Comparison of ENCODE assay signal across 19 cellular contexts in genomic region chr1:228005511-228006033, GRCh38. TPM values are rescaled to one million over a fixed set of nuclear protein-coding genes. Genes with fewer than 3 reads are reported as not detected.
DNase-seq lines count a peak whose midpoint lies in the region; ATAC-seq and TF ChIP-seq lines count a peak whose summit lies in the region.
"Had no signal": no experiment of that assay in that cellular context is flagged by ENCODE, and none has a peak within 500 bp of the region (broad histone marks: within the 10 kb centered on the region; RNA-seq: fewer than 3 reads in every experiment).

No MANE protein-coding gene starts in this region.

- TF ChIP-seq POLR2A in NB4 (IDR thresholded peaks at IDR 0.05; ENCODE audit: extremely low read depth, insufficient read length), result no peak
- no peak for TF ChIP-seq POLR2A in GM18505 (IDR thresholded peaks at IDR 0.05; ENCODE audit: borderline replicate concordance, extremely low read depth, insufficient read depth, insufficient read length)

- no peak overlapping the region for H3K4me3 ChIP-seq in NB4 (ENCODE audit: low read depth, low read length)
- H3K4me3 ChIP-seq in iPS-15b (ENCODE audit: low read depth, low read length), result peak overlapping the region; percentile 32
- H3K4me3 ChIP-seq: HAP-1, heart right ventricle had no signal

- no peaks in the 10 kb centered on the region for H3K4me1 ChIP-seq in iPS-15b (ENCODE audit: control insufficient read depth, insufficient read depth, low read length)
- H3K4me1 ChIP-seq: HAP-1 had no signal

- ATAC-seq in activated CD8-positive, alpha-beta T cell treated with anti-CD3 and anti-CD28 coated beads, Interleukin-2, amount 10 ng/mL, durations not matched to agents 7 days and 5 days, result no peak
- ATAC-seq in activated CD8-positive, alpha-beta T cell treated with anti-CD3 and anti-CD28 coated beads for 36 hours, result no peak
- ATAC-seq in GM21528 (IDR thresholded peaks at IDR 0.05; ENCODE audit: low FRiP score, unreplicated experiment) (no peak), GM18505 (IDR thresholded peaks at IDR 0.05; ENCODE audit: unreplicated experiment) (no peak)
- ATAC-seq: activated CD4-positive, alpha-beta T cell treated with anti-CD3 and anti-CD28 coated beads for 36 hours; left ventricle myocardium superior; naive thymus-derived CD4-positive, alpha-beta T cell had no signal

- no peak overlapping the region for H3K9ac ChIP-seq in iPS-15b (ENCODE audit: low read depth, low read length)

- H3K4me3 Mint-ChIP-seq in activated CD8-positive, alpha-beta T cell treated with anti-CD3 and anti-CD28 coated beads, Interleukin-2, amount 10 ng/mL, durations not matched to agents 7 days and 5 days, result no peak overlapping the region
- H3K4me3 Mint-ChIP-seq in activated CD8-positive, alpha-beta T cell treated with anti-CD3 and anti-CD28 coated beads for 36 hours, result no peak overlapping the region
- H3K4me3 Mint-ChIP-seq: activated CD4-positive, alpha-beta T cell treated with anti-CD3 and anti-CD28 coated beads for 36 hours had no signal

- H3K36me3 Mint-ChIP-seq in activated CD8-positive, alpha-beta T cell treated with anti-CD3 and anti-CD28 coated beads, Interleukin-2, amount 10 ng/mL, durations not matched to agents 7 days and 5 days (ENCODE audit: low read depth), result no peaks in the 10 kb centered on the region
- H3K36me3 Mint-ChIP-seq in activated CD8-positive, alpha-beta T cell treated with anti-CD3 and anti-CD28 coated beads for 36 hours (ENCODE audit: low read depth), result no peaks in the 10 kb centered on the region
- H3K36me3 Mint-ChIP-seq: naive thymus-derived CD4-positive, alpha-beta T cell had no signal

- H3K27me3 Mint-ChIP-seq in activated CD8-positive, alpha-beta T cell treated with anti-CD3 and anti-CD28 coated beads, Interleukin-2, amount 10 ng/mL, durations not matched to agents 7 days and 5 days (ENCODE audit: low read depth), result peaks cover 55% of the 10 kb centered on the region
- H3K27me3 Mint-ChIP-seq in activated CD8-positive, alpha-beta T cell treated with anti-CD3 and anti-CD28 coated beads for 36 hours, result peaks cover 55% of the 10 kb centered on the region

- no peaks in the 10 kb centered on the region for H3K9me3 Mint-ChIP-seq in activated CD8-positive, alpha-beta T cell treated with anti-CD3 and anti-CD28 coated beads, Interleukin-2, amount 10 ng/mL, durations not matched to agents 7 days and 5 days (ENCODE audit: insufficient read depth)
- no peaks in the 10 kb centered on the region for H3K9me3 Mint-ChIP-seq in activated CD8-positive, alpha-beta T cell treated with anti-CD3 and anti-CD28 coated beads for 36 hours
- H3K9me3 Mint-ChIP-seq: activated T-helper 2 cell treated with anti-CD3 and anti-CD28 coated beads, Interferon-gamma antibody, Interleukin-2, Interleukin-4, amounts not matched to agents 10 μg/mL and 5 μg/mL and 100 μg/mL, durations not matched to agents 14 hours and 24 hours and 36 hours had no signal

- CTCF ChIA-PET in activated CD8-positive, alpha-beta T cell treated with anti-CD3 and anti-CD28 coated beads, Interleukin-2, amount 10 ng/mL, durations not matched to agents 7 days and 5 days (lab: Charles Lee), result no interaction called here
- CTCF ChIA-PET in activated CD8-positive, alpha-beta T cell treated with anti-CD3 and anti-CD28 coated beads for 36 hours (lab: Charles Lee), result interaction anchor here (1.2 to 2.0 kb wide), 4 partner anchors 12 to 244 kb away, joined by 3 to 5 read pairs (median 4); no protein-coding TSS in a partner anchor

- POLR2A ChIA-PET in activated CD8-positive, alpha-beta T cell treated with anti-CD3 and anti-CD28 coated beads, Interleukin-2, amount 10 ng/mL, durations not matched to agents 7 days and 5 days (lab: Charles Lee), result interaction anchor here (0.6 kb wide), 1 partner anchor 50 kb away, joined by 3 read pairs; no protein-coding TSS in a partner anchor
- POLR2A ChIA-PET in activated CD8-positive, alpha-beta T cell treated with anti-CD3 and anti-CD28 coated beads for 36 hours (lab: Charles Lee), result interaction anchor here (1.1 kb wide), 2 partner anchors 79 to 92 kb away, joined by 3 read pairs; no protein-coding TSS in a partner anchor

- peaks cover 73% of the 10 kb centered on the region for H3K27me3 ChIP-seq in iPS-15b (ENCODE audit: control insufficient read depth, insufficient read depth, low read length)

- no peak for TF ChIP-seq CTCF in activated CD8-positive, alpha-beta T cell treated with anti-CD3 and anti-CD28 coated beads for 36 hours (IDR thresholded peaks at IDR 0.05)
- no peak for TF ChIP-seq CTCF in NB4 (IDR thresholded peaks at IDR 0.05; ENCODE audit: low read depth, low read length)

- intact Hi-C loops in activated CD8-positive, alpha-beta T cell treated with anti-CD3 and anti-CD28 coated beads for 36 hours (cut with micrococcal nuclease), result no loop called here

- peak; percentile 17 for DNase-seq in activated CD8-positive, alpha-beta T cell treated with anti-CD3 and anti-CD28 coated beads, Interleukin-2, amount 10 ng/mL, durations not matched to agents 7 days and 5 days
- DNase-seq in activated CD8-positive, alpha-beta T cell treated with anti-CD3 and anti-CD28 coated beads for 36 hours, result no peak
- peak; percentile 24 for DNase-seq in NB4 (ENCODE audit: low read depth)
- peak; percentile 17 for DNase-seq in stimulated activated CD8-positive, alpha-beta memory T cell treated with anti-CD3 and anti-CD28 coated beads, Interleukin-4, amount 100 ng/mL, for 48 hours
- DNase-seq in stimulated activated CD4-positive, alpha-beta T cell treated with anti-CD3 and anti-CD28 coated beads, Interleukin-4, amount 100 ng/mL, for 1 hour, result no peak
- DNase-seq: activated CD4-positive, alpha-beta T cell treated with anti-CD3 and anti-CD28 coated beads for 36 hours; anterior cingulate cortex; COR-L47; left ventricle myocardium superior; NCI-H2081 treated with DMSO at 0.1 percent for 48 hours; stimulated activated naive CD4-positive, alpha-beta T cell had no signal

- H3K27ac Mint-ChIP-seq in activated CD8-positive, alpha-beta T cell treated with anti-CD3 and anti-CD28 coated beads, Interleukin-2, amount 10 ng/mL, durations not matched to agents 7 days and 5 days, result no peak overlapping the region
- no peak overlapping the region for H3K27ac Mint-ChIP-seq in activated CD8-positive, alpha-beta T cell treated with anti-CD3 and anti-CD28 coated beads for 36 hours
- H3K27ac Mint-ChIP-seq: activated CD4-positive, alpha-beta T cell treated with anti-CD3 and anti-CD28 coated beads for 36 hours; activated T-helper 2 cell treated with anti-CD3 and anti-CD28 coated beads, Interferon-gamma antibody, Interleukin-2, Interleukin-4, amounts not matched to agents 10 μg/mL and 5 μg/mL and 100 μg/mL, durations not matched to agents 14 hours and 24 hours and 36 hours; naive thymus-derived CD4-positive, alpha-beta T cell had no signal

- H3K36me3 ChIP-seq in iPS-15b (ENCODE audit: control insufficient read depth, insufficient read depth, low read length), result no peaks in the 10 kb centered on the region
- H3K36me3 ChIP-seq: HAP-1, heart right ventricle had no signal

- H3K4me1 Mint-ChIP-seq in activated CD8-positive, alpha-beta T cell treated with anti-CD3 and anti-CD28 coated beads, Interleukin-2, amount 10 ng/mL, durations not matched to agents 7 days and 5 days (ENCODE audit: low read depth), result peaks cover 18% of the 10 kb centered on the region
- peaks cover 13% of the 10 kb centered on the region for H3K4me1 Mint-ChIP-seq in activated CD8-positive, alpha-beta T cell treated with anti-CD3 and anti-CD28 coated beads for 36 hours (ENCODE audit: low read depth)

- no peaks in the 10 kb centered on the region for H3K9me3 ChIP-seq in iPS-15b (ENCODE audit: control insufficient read depth, insufficient read depth, low read length)
- H3K9me3 ChIP-seq: HAP-1, heart right ventricle had no signal

RNA-seq across cellular contexts. Expression of gene WNT3A, which starts 1.2 kb away (rescaled TPM):
- total RNA-seq in activated CD8-positive, alpha-beta T cell treated with anti-CD3 and anti-CD28 coated beads, Interleukin-2, amount 10 ng/mL, durations not matched to agents 7 days and 5 days, result not detected
- total RNA-seq in activated CD8-positive, alpha-beta T cell treated with anti-CD3 and anti-CD28 coated beads for 36 hours, result not detected
- total RNA-seq: activated CD4-positive, alpha-beta T cell treated with anti-CD3 and anti-CD28 coated beads for 36 hours; activated T-helper 2 cell treated with anti-CD3 and anti-CD28 coated beads, Interferon-gamma antibody, Interleukin-2, Interleukin-4, amounts not matched to agents 10 μg/mL and 5 μg/mL and 100 μg/mL, durations not matched to agents 14 hours and 24 hours and 36 hours; heart right ventricle; left ventricle myocardium superior; naive thymus-derived CD4-positive, alpha-beta T cell; T-helper 2 cell treated with Interferon-gamma antibody and Interleukin-4, amounts not matched to agents 100 ng/mL and 5 ng/mL, for 36 hours had no signal

RNA-seq across cellular contexts. Expression of gene WNT9A, which starts 57.8 kb away (rescaled TPM):
- not detected for total RNA-seq in activated CD8-positive, alpha-beta T cell treated with anti-CD3 and anti-CD28 coated beads, Interleukin-2, amount 10 ng/mL, durations not matched to agents 7 days and 5 days
- total RNA-seq in activated CD8-positive, alpha-beta T cell treated with anti-CD3 and anti-CD28 coated beads for 36 hours, result not detected

Comparison
In these comparisons a context has a peak if more than half of its experiments do, and no peak if none do; other contexts are left out.
1. DNase-seq: peak in activated CD8-positive, alpha-beta T cell treated with anti-CD3 and anti-CD28 coated beads, Interleukin-2, amount 10 ng/mL, durations not matched to agents 7 days and 5 days (single experiment), NB4 (single experiment) and stimulated activated CD8-positive, alpha-beta memory T cell treated with anti-CD3 and anti-CD28 coated beads, Interleukin-4, amount 100 ng/mL, for 48 hours (single experiment); none in activated CD8-positive, alpha-beta T cell treated with anti-CD3 and anti-CD28 coated beads for 36 hours (single experiment) and stimulated activated CD4-positive, alpha-beta T cell treated with anti-CD3 and anti-CD28 coated beads, Interleukin-4, amount 100 ng/mL, for 1 hour (single experiment).